24 cellular contexts compared by ENCODE assay signal in genomic region chr3:160001154-160001760, GRCh38. TPM values are rescaled to one million over a fixed set of nuclear protein-coding genes. Genes with fewer than 3 reads are reported as not detected.
"Had no signal": no experiment of that assay in that cellular context is flagged by ENCODE, and none has a peak within 500 bp of the region (broad histone marks: within the 10 kb centered on the region; RNA-seq: fewer than 3 reads in every experiment).

No MANE protein-coding gene starts in this region.

- ATAC-seq: T-helper 17 cell had no signal

- H3K27ac ChIP-seq: brain microvascular endothelial cell, cardiac muscle cell had no signal

- H3K27me3 ChIP-seq: brain microvascular endothelial cell, cardiac muscle cell, MG63 had no signal

- H3K4me3 ChIP-seq: cardiac muscle cell, MG63 had no signal

- H3K36me3 ChIP-seq: brain microvascular endothelial cell, cardiac muscle cell had no signal

- H3K9me3 ChIP-seq: MG63 had no signal

- DNase-seq: activated B cell treated with CpG ODN at 0.5 μM for 24 hours; activated CD4-positive, alpha-beta T cell treated with anti-CD3 and anti-CD28 coated beads for 1 hour; activated CD4-positive, alpha-beta T cell treated with anti-CD3 and anti-CD28 coated beads, Interleukin-2, amount 10 ng/mL, durations not matched to agents 24 days and 14 days; activated CD4-positive, alpha-beta T cell treated with anti-CD3 and anti-CD28 coated beads, Interleukin-2, amount 50 U/mL, for 48 hours; activated CD8-positive, alpha-beta memory T cell treated with anti-CD3 and anti-CD28 coated beads for 24 hours; activated gamma-delta T cell treated with Interleukin-2 at 50 U/mL for 16 hours; activated naive CD4-positive, alpha-beta T cell treated with anti-CD3 and anti-CD28 coated beads, Interleukin-2, amount 10 ng/mL, durations not matched to agents 7 days and 5 days; activated naive CD8-positive, alpha-beta T cell treated with anti-CD3 and anti-CD28 coated beads for 36 hours; activated T-cell treated with anti-CD3 and anti-CD28 coated beads, Interleukin-2, amount 50 U/mL, for 48 hours; brain microvascular endothelial cell; MG63; MV-4-11; NCI-H1105 treated with DMSO at 0.1 percent for 48 hours; NCI-H1436 treated with DMSO at 0.1 percent for 48 hours; NCI-H187; NCI-H2171 treated with DMSO at 0.1 percent for 48 hours; NCI-H226; NCI-H526; NCI-H774; SIG-M5; T-helper 17 cell; T-helper 9 cell had no signal

RNA-seq across cellular contexts. Expression of gene IL12A, which starts 12.6 kb away (rescaled TPM):
- total RNA-seq: OCI-LY7 had no signal
- polyA plus RNA-seq: cardiac muscle cell had no signal
